ENCODE assay signal across 10 cellular contexts in genomic region chr9:86351897-86352296, GRCh38. TPM values are rescaled to one million over a fixed set of nuclear protein-coding genes. Genes with fewer than 3 reads are reported as not detected.
DNase-seq lines count a peak whose midpoint lies in the region; ATAC-seq and TF ChIP-seq lines count a peak whose summit lies in the region.
"Had no signal": no experiment of that assay in that cellular context is flagged by ENCODE, and none has a peak within 500 bp of the region (broad histone marks: within the 10 kb centered on the region; RNA-seq: fewer than 3 reads in every experiment).

No MANE protein-coding gene starts in this region.

- peaks cover 65% of the 10 kb centered on the region for H3K79me2 ChIP-seq in ACC112 (ENCODE audit: control insufficient read depth, insufficient read depth, low read length, unreplicated experiment)

- TF ChIP-seq POLR2A in ovary (IDR thresholded peaks at IDR 0.05), result no peak

- H2AFZ ChIP-seq in ACC112 (ENCODE audit: low read length, unreplicated experiment), result no peak overlapping the region

- in situ Hi-C loops in HAP-1 (cut with MboI; ENCODE audit: low sequenced_read_pairs), result loop anchor here (5.0 kb wide), 1 partner anchor 65 kb away; no protein-coding TSS in a partner anchor

- 20 to 52% (median 39%) methylated on average over 5 of the region's 5 CpGs for WGBS in ovary, 3 donors

- H3K36me3 ChIP-seq in ACC112 (ENCODE audit: insufficient read depth, low read length) (peaks cover 21% of the 10 kb centered on the region), HAP-1 (replicated peaks) (no peaks in the 10 kb centered on the region; the same call in 1 of the 2 replicates), ascending aorta (peaks cover 0 to 10% of the 10 kb centered on the region in 2 donors), lower lobe of right lung (peaks cover 21% of the 10 kb centered on the region), ovary (no peaks in the 10 kb centered on the region)

- H3K4me1 ChIP-seq in ACC112 (ENCODE audit: control insufficient read depth, insufficient read depth, low read length, unreplicated experiment), result peaks cover 32% of the 10 kb centered on the region
- peaks cover 22% of the 10 kb centered on the region for H3K4me1 ChIP-seq in HAP-1
- peaks cover 3 to 16% of the 10 kb centered on the region in 2 donors for H3K4me1 ChIP-seq in ascending aorta
- peaks cover 72% of the 10 kb centered on the region for H3K4me1 ChIP-seq in lower lobe of right lung
- H3K4me1 ChIP-seq in ovary (ENCODE audit: insufficient read depth), result peaks cover 14% of the 10 kb centered on the region

- H3K27me3 ChIP-seq in ACC112 (ENCODE audit: insufficient read depth, low read length) (no peaks in the 10 kb centered on the region), HAP-1 (ENCODE audit: low read depth) (no peaks in the 10 kb centered on the region), ascending aorta (no peaks in the 10 kb centered on the region), lower lobe of right lung (ENCODE audit: low read depth) (no peaks in the 10 kb centered on the region), ovary (no peaks in the 10 kb centered on the region)

- no peak for TF ChIP-seq EP300 in ovary (IDR thresholded peaks at IDR 0.05)

- H3K4me3 ChIP-seq in ACC112 (ENCODE audit: low read depth, low read length) (peak overlapping the region; percentile 98), HAP-1 (peak overlapping the region; percentile 95), ascending aorta (peak overlapping the region; percentile 24 to 99), lower lobe of right lung (peak overlapping the region; percentile 96), ovary (no peak overlapping the region)

- no peak for TF ChIP-seq CTCF in ascending aorta (IDR thresholded peaks at IDR 0.05)
- no peak for TF ChIP-seq CTCF in lower lobe of right lung (IDR thresholded peaks at IDR 0.05)
- no peak for TF ChIP-seq CTCF in ovary (IDR thresholded peaks at IDR 0.05)

- intact Hi-C loops in ascending aorta (cut with DNase I) (loop anchor here (5.0 to 10.0 kb wide), 4 partner anchors 410 to 1373 kb away; partner anchors contain the start of genes AGTPBP1, CTSL, GAS1 and NAA35), lower lobe of right lung (cut with DNase I) (no loop called here), ovary (cut with DNase I) (no loop called here)

- H3K9me3 ChIP-seq in HAP-1, result no peaks in the 10 kb centered on the region
- no peaks in the 10 kb centered on the region for H3K9me3 ChIP-seq in ascending aorta
- H3K9me3 ChIP-seq in lower lobe of right lung, result no peaks in the 10 kb centered on the region
- H3K9me3 ChIP-seq in ovary, result no peaks in the 10 kb centered on the region

- no peak for ATAC-seq in lower lobe of right lung

- H3K27ac ChIP-seq in ACC112 (ENCODE audit: low read depth, low read length) (peak overlapping the region; percentile 84), ascending aorta (peak overlapping the region in 1 of 2 donors; percentile 7), lower lobe of right lung (no peak overlapping the region), ovary (no peak overlapping the region)

- no peak for DNase-seq in HAP-1 (ENCODE audit: low spot score in 2 of 2)
- DNase-seq in ascending aorta (ENCODE audit: low spot score in 2 of 2), result no peak
- DNase-seq in lower lobe of right lung, result no peak
- DNase-seq in ovary, result no peak
- no peak for DNase-seq in activated gamma-delta T cell treated with Interleukin-2 at 50 U/mL for 16 hours
- no peak for DNase-seq in amygdala (lab: John Stamatoyannopoulos, UW)
- no peak for DNase-seq in stimulated activated naive CD4-positive, alpha-beta T cell (lab: John Stamatoyannopoulos, UW)
- DNase-seq: effector CD8-positive, alpha-beta T cell; nucleus accumbens had no signal

RNA-seq across cellular contexts. Expression of gene TUT7, which starts 2.3 kb away (rescaled TPM):
- total RNA-seq in ascending aorta (12.9 TPM), lower lobe of right lung (37.7 TPM), ovary (10 to 100 TPM; 16.1 to 30.0 (median 18.5) TPM)
- polyA plus RNA-seq in ovary, result 10 to 100 TPM; 10.5 to 16.2 TPM
